ENCODE assay signal across 1 cellular context in genomic region chr2:218010838-218011616, GRCh38.
A peak's percentile ranks its signal among the peaks of the same experiment; 100 is the strongest.
TF ChIP-seq lines count a peak whose summit lies in the region.

No MANE protein-coding gene starts in this region.

TF ChIP-seq in HEK293, 187 proteins besides CTCF, POLR2A, EP300 and RAD21 (continued from another document):
- TF ChIP-seq PRDM10 (tag by site-specific recombination; IDR thresholded peaks at IDR 0.05) = no peak
- TF ChIP-seq ZNF155 (tag by site-specific recombination; IDR thresholded peaks at IDR 0.05) = no peak
- TF ChIP-seq ZNF19 (tag by site-specific recombination; IDR thresholded peaks at IDR 0.05; ENCODE audit: low read depth) = no peak
- TF ChIP-seq ZNF280C (tag by site-specific recombination; IDR thresholded peaks at IDR 0.05) = no peak
- no peak for TF ChIP-seq ZNF549 (tag by site-specific recombination; IDR thresholded peaks at IDR 0.05)
- TF ChIP-seq OVOL3 (tag by site-specific recombination; IDR thresholded peaks at IDR 0.05) = no peak
- no peak for TF ChIP-seq ZNF518A (tag by site-specific recombination; conservative IDR thresholded peaks at IDR 0.05; ENCODE audit: low read depth)
- TF ChIP-seq ZNF624 (tag by site-specific recombination; IDR thresholded peaks at IDR 0.05) = no peak
- TF ChIP-seq ATF2 (tag by site-specific recombination; IDR thresholded peaks at IDR 0.05; ENCODE audit: low read depth) = no peak
- TF ChIP-seq ZIC2 (tag by site-specific recombination; IDR thresholded peaks at IDR 0.05) = peak; percentile 44
- TF ChIP-seq ZSCAN4 (tag by site-specific recombination; IDR thresholded peaks at IDR 0.05) = no peak
- TF ChIP-seq ZNF202 (tag by site-specific recombination; IDR thresholded peaks at IDR 0.05; ENCODE audit: borderline replicate concordance) = no peak
- no peak for TF ChIP-seq ZNF26 (tag by site-specific recombination; IDR thresholded peaks at IDR 0.05)
- TF ChIP-seq KLF16 (tag by site-specific recombination; IDR thresholded peaks at IDR 0.05) = 0 out of 2 replicates have a peak, but pooled peaks have one; percentile 24
- no peak for TF ChIP-seq ZNF626 (tag by site-specific recombination; IDR thresholded peaks at IDR 0.05)
- peak; percentile 97 for TF ChIP-seq ZNF335 (tag by site-specific recombination; conservative IDR thresholded peaks at IDR 0.05)
- no peak for TF ChIP-seq ZNF221 (tag by site-specific recombination; IDR thresholded peaks at IDR 0.05; ENCODE audit: borderline replicate concordance)
- no peak for TF ChIP-seq ZNF223 (tag by site-specific recombination; IDR thresholded peaks at IDR 0.05)
- no peak for TF ChIP-seq MZF1 (tag by site-specific recombination; IDR thresholded peaks at IDR 0.05; ENCODE audit: borderline replicate concordance)
- TF ChIP-seq ZBTB20 (tag by site-specific recombination; IDR thresholded peaks at IDR 0.05) = peak; percentile 93; the same call in 1 of the 2 replicates
- no peak for TF ChIP-seq ZNF514 (tag by site-specific recombination; IDR thresholded peaks at IDR 0.05)
- TF ChIP-seq ZNF707 (tag by site-specific recombination; IDR thresholded peaks at IDR 0.05) = no peak
- no peak for TF ChIP-seq ZNF140 (tag by site-specific recombination; IDR thresholded peaks at IDR 0.05)
- no peak for TF ChIP-seq ZNF777 (tag by site-specific recombination; IDR thresholded peaks at IDR 0.05; ENCODE audit: borderline replicate concordance)
- no peak for TF ChIP-seq HIC1 (tag by site-specific recombination; IDR thresholded peaks at IDR 0.05)
- TF ChIP-seq ZBTB48 (tag by site-specific recombination; IDR thresholded peaks at IDR 0.05) = peak; percentile 62; the same call in 1 of the 2 replicates
- peak; percentile 77 for TF ChIP-seq GLIS1 (tag by site-specific recombination; IDR thresholded peaks at IDR 0.05)
- TF ChIP-seq ZFP69B (tag by site-specific recombination; IDR thresholded peaks at IDR 0.05) = no peak
